Comparison of ENCODE assay signal across 8 cellular contexts in the genomic region with DNA sequence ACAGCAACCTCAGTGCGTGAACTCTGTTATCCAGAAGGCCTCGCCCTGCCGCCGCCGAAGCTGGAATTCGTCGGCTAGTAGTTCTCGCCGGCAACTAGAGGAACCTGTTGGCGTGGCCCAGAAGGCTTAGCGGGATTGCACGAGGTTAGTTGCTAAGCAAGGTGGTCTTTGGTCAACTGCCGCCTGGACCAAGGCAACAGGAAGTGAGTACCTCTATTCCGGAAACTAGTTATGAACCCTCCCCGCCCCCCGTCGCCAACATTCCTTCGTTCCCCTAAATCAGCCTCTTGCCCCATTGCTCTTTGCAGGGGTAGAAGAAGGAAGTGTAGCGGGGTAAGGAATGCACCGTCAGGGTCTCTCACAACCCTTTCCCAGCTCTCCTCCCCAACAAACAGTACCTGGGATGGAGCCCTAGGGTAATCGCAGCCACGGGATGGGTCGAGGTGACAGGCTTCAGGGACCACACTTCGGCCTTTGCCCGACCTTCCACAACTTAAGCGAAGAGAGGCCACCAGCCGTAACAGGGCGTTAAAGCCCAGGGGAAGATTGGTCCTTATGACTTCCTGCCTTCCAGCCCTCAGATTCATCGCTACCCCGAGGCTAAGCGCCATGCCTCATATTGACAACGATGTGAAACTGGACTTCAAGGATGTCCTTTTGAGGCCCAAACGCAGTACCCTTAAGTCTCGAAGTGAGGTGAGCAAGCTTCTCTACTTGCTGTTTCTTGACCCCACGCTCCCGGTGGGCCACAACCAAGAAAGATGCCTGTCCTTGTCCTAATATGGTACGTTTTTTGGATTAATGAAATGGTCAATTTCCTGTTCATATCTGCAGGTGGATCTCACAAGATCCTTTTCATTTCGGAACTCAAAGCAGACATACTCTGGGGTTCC. TPM values are rescaled to one million over a fixed set of nuclear protein-coding genes. Genes with fewer than 3 reads are reported as not detected.
DNase-seq lines count a peak whose midpoint lies in the region; ATAC-seq, FAIRE-seq and TF ChIP-seq lines count a peak whose summit lies in the region.

A gene (plus strand): TSS at position 285 of the 893 bp plus-strand sequence. CDS start 325 bp downstream, at position 610.

- H3K4me1 Mint-ChIP-seq in MCF 10A (ENCODE audit: insufficient read depth, unreplicated experiment) = peaks cover 28% of the 10 kb centered on the region

- H4K20me1 ChIP-seq in keratinocyte (ENCODE audit: control insufficient read depth, extremely low read depth, insufficient read depth, low read length) = no peaks in the 10 kb centered on the region

- H3K9me1 ChIP-seq in keratinocyte (ENCODE audit: control insufficient read depth, extremely low read depth, insufficient read depth, low read length) = no peaks in the 10 kb centered on the region

- peak within 1 kb of the TSS; percentile 70 to 83 (median 82) for H3K4me3 ChIP-seq in keratinocyte (ENCODE audit: control insufficient read depth in 2 of 3, extremely low read depth in 1 of 3, insufficient read depth in 2 of 3, low read depth in 1 of 3, low read length in 3 of 3)

- ATAC-seq in GM18499 (IDR thresholded peaks at IDR 0.05; ENCODE audit: insufficient read depth, unreplicated experiment) (peak; percentile 17), HG02840 (IDR thresholded peaks at IDR 0.05; ENCODE audit: low FRiP score, unreplicated experiment) (peak; percentile 61)
- ATAC-seq in stimulated activated naive CD8-positive, alpha-beta T cell treated with anti-CD3 and anti-CD28 coated beads, Interleukin-15, Interleukin-2, amounts not matched to agents 100 U/mL and 50 U/mL, for 24 hours = peak; percentile 54

- peak within 1 kb of the TSS; percentile 98 for H3K4me2 ChIP-seq in keratinocyte (ENCODE audit: control insufficient read depth, extremely low read depth, insufficient read depth, low read depth, low read length)

- H3K27me3 Mint-ChIP-seq in MCF 10A (ENCODE audit: insufficient read depth, unreplicated experiment) = no peaks in the 10 kb centered on the region

- peaks cover 52% of the 10 kb centered on the region for H3K36me3 Mint-ChIP-seq in MCF 10A (ENCODE audit: insufficient read depth, unreplicated experiment)

- H3K27me3 ChIP-seq in keratinocyte (ENCODE audit: control insufficient read depth, extremely low read depth, insufficient read depth, low read length) = no peaks in the 10 kb centered on the region

- no peaks in the 10 kb centered on the region for H3K9me3 Mint-ChIP-seq in MCF 10A (ENCODE audit: unreplicated experiment)

- H3K4me3 Mint-ChIP-seq in MCF 10A (ENCODE audit: unreplicated experiment) = peak within 1 kb of the TSS; percentile 77

- peak within 1 kb of the TSS; percentile 97 for H3K27ac ChIP-seq in keratinocyte (ENCODE audit: control insufficient read depth, insufficient read depth, low read length)

- POLR2A ChIA-PET in MCF 10A (lab: Yijun Ruan, JAX) = interaction anchor here (0.7 to 2.8 kb wide), 17 partner anchors 9 to 1132 kb away, joined by 3 to 45 read pairs (median 4); a partner anchor contains a TSS

- H3K4me1 ChIP-seq in keratinocyte (ENCODE audit: control insufficient read depth, extremely low read depth, insufficient read depth, low read length) = peaks cover 30% of the 10 kb centered on the region

- dilution Hi-C loops in keratinocyte (cut with MboI; ENCODE audit: extremely low pct_ligation_motif_present, low sequenced_read_pairs) = no loop called here

- H2AFZ ChIP-seq in keratinocyte (ENCODE audit: control insufficient read depth, low read length) = peak within 1 kb of the TSS; percentile 96

- no peak for TF ChIP-seq CTCF in MCF 10A (IDR thresholded peaks at IDR 0.05; ENCODE audit: unreplicated experiment)
- TF ChIP-seq CTCF in keratinocyte (optimal IDR thresholded peaks at IDR 0.05 in 1 of 3, IDR thresholded peaks at IDR 0.05 in 1 of 3, conservative IDR thresholded peaks at IDR 0.05 in 1 of 3; ENCODE audit: extremely low read depth in 1 of 3, insufficient read depth in 2 of 3, low read length in 3 of 3) = no peak

- TSS peak; percentile 58 for BruUV-seq in MCF 10A (replicated peaks; lab: Mats Ljungman, UMichigan)

- DNase-seq in AG08396 (ENCODE audit: low spot score) = peak; percentile 51
- peak; percentile 90 for DNase-seq in NCI-H69 (lab: John Stamatoyannopoulos, UW)
- DNase-seq in MCF 10A (ENCODE audit: unreplicated experiment) = no peak
- DNase-seq in keratinocyte (ENCODE audit: low read depth, low spot score) = no peak
- DNase-seq in stimulated activated naive CD8-positive, alpha-beta T cell treated with anti-CD3 and anti-CD28 coated beads, Interleukin-15, Interleukin-2, amounts not matched to agents 100 U/mL and 50 U/mL, for 24 hours = no peak
- no peak for DNase-seq in SK-N-DZ (ENCODE audit: low spot score)

- H3K79me2 ChIP-seq in keratinocyte (ENCODE audit: control insufficient read depth, insufficient read depth, low read length) = peaks cover 62% of the 10 kb centered on the region

- H3K9ac ChIP-seq in keratinocyte (ENCODE audit: control insufficient read depth, extremely low read depth, insufficient read depth, low read length) = peak within 1 kb of the TSS; percentile 94

- CTCF ChIA-PET in MCF 10A (lab: Yijun Ruan, JAX) = interaction anchor here (0.6 to 17.7 kb wide), 7 partner anchors 10 to 1129 kb away, joined by 3 to 414 read pairs (median 3); a partner anchor contains a TSS

- FAIRE-seq in keratinocyte (lab: Jason Lieb, UNC) = no peak

- H3K27ac Mint-ChIP-seq in MCF 10A (ENCODE audit: low read depth, unreplicated experiment) = peak within 1 kb of the TSS; percentile 70

- peaks cover 16 to 33% of the 10 kb centered on the region in 2 experiments for H3K36me3 ChIP-seq in keratinocyte (ENCODE audit: control insufficient read depth in 2 of 2, extremely low read depth in 1 of 2, insufficient read depth in 2 of 2, low read length in 2 of 2)

- no peaks in the 10 kb centered on the region for H3K9me3 ChIP-seq in keratinocyte (ENCODE audit: control insufficient read depth, low read depth, low read length)

- intact Hi-C loops in MCF 10A (cut with micrococcal nuclease) = loop anchor here (1.0 kb wide), 1 partner anchor 17 kb away; a partner anchor contains a TSS

RNA-seq across cellular contexts. Expression of the gene that starts here (rescaled TPM):
- total RNA-seq in MCF 10A (2022) = 77.3 and 79.9 TPM in 2 replicates
- polyA plus RNA-seq in keratinocyte = 84.1 to 90.0 TPM (median 84.6 TPM) in 3 replicates
- polyA plus RNA-seq in keratinocyte (2011; ENCODE audit: low read depth) = 20.8 TPM
- 75.6 and 78.2 TPM in 2 replicates for polyA plus RNA-seq in keratinocyte (2011; cell fraction: cytosol; rRNA removed)
- 97.9 and 98.6 TPM in 2 replicates for polyA plus RNA-seq in keratinocyte (2011; cell fraction: nucleus; rRNA removed)
- 48.3 and 76.4 TPM in 2 replicates for polyA plus RNA-seq in keratinocyte (2012; ENCODE audit: low replicate concordance)
- 76.9 to 98.2 TPM (median 79.0 TPM) in 3 replicates for polyA minus RNA-seq in keratinocyte
- polyA minus RNA-seq in keratinocyte (2011; cell fraction: cytosol; rRNA and poly(A)+ RNA removed) = 41.6 TPM
- polyA minus RNA-seq in keratinocyte (2011; cell fraction: nucleus; rRNA and poly(A)+ RNA removed) = 40.4 and 41.3 TPM in 2 replicates
- 120 and 138 TPM in 2 replicates for polyA plus RNA-seq in SK-N-DZ (2014; cell fraction: cytosol; rRNA removed)
- polyA plus RNA-seq in SK-N-DZ (2014; cell fraction: nucleus; rRNA removed) = 90.3 and 107 TPM in 2 replicates

Comparison
In these comparisons a context has a peak if more than half of its experiments do, and no peak if none do; other contexts are left out.
1. DNase-seq: peak in AG08396 (single experiment) and NCI-H69 (single experiment); none in MCF 10A (single experiment), keratinocyte (single experiment), stimulated activated naive CD8-positive, alpha-beta T cell treated with anti-CD3 and anti-CD28 coated beads, Interleukin-15, Interleukin-2, amounts not matched to agents 100 U/mL and 50 U/mL, for 24 hours (single experiment) and SK-N-DZ (single experiment).
2. Peak in every context shown above with its lines, with median percentiles within 50 percentile points of each other: ATAC-seq.